In the genomic region with DNA sequence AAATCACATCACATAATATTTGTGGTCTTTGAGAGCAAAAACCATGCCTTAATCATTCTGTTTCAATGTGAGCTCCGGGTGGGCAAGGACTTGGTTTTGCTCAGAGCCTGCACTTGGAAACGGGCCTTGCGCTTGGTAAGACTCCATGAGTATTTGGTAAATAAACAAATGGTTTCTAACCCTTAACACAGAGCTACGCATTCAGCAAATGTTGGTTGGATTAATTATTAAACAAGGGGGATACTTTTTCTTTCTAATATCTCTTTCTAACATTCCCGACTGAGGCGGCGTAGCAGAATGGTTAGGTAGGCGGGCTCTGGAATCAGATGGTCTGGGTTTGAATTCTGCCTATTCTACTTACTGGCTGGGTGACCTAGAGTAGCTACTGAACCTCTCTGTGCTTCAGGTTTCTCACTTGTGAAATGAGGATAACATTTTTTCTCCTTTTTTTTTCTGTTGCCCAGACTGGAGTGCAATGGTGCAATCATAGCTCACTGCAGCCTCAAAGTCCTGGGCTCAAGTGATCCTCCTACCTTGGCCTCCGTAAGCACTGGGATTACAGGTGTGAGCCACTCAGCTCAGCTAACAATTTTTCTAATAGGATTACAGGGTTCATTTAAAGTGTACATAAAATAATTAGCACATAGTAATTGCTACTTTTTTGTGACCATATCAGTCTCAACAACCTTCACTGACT, we compare ENCODE assay signal across 22 cellular contexts. TPM values are rescaled to one million over a fixed set of nuclear protein-coding genes. Genes with fewer than 3 reads are reported as not detected.
"Had no signal": no experiment of that assay in that cellular context is flagged by ENCODE, and none has a peak within 500 bp of the region (broad histone marks: within the 10 kb centered on the region; RNA-seq: fewer than 3 reads in every experiment).

No MANE protein-coding gene starts in this region.

- H2AFZ ChIP-seq: neural progenitor cell had no signal

- H3K36me3 ChIP-seq: ascending aorta, breast epithelium, gastroesophageal sphincter, neural progenitor cell had no signal

- H3K27me3 ChIP-seq: breast epithelium had no signal

- ATAC-seq: gastroesophageal sphincter, left colon had no signal

- H3K9me3 ChIP-seq: ascending aorta, breast epithelium, gastroesophageal sphincter had no signal

- H3K4me3 ChIP-seq: ascending aorta, breast epithelium, gastroesophageal sphincter, neural progenitor cell had no signal

- H3K4me1 ChIP-seq: breast epithelium, neural progenitor cell had no signal

- H3K27ac ChIP-seq: ascending aorta, breast epithelium, gastroesophageal sphincter, neural progenitor cell, VCaP had no signal

- H3K9ac ChIP-seq: neural progenitor cell had no signal

- H3K4me2 ChIP-seq: neural progenitor cell had no signal

- DNase-seq: activated CD4-positive, alpha-beta T cell treated with anti-CD3 and anti-CD28 coated beads, Interleukin-2, amount 50 U/mL, for 1 hour; activated CD4-positive, CD25-positive, alpha-beta regulatory T cell treated with anti-CD3 and anti-CD28 coated beads, Interleukin-2, amount 50 U/mL, for 72 hours; activated CD8-positive, alpha-beta memory T cell treated with anti-CD3 and anti-CD28 coated beads for 24 hours; activated CD8-positive, alpha-beta memory T cell treated with anti-CD3 and anti-CD28 coated beads, Interleukin-2, amount 50 U/mL, for 48 hours; activated gamma-delta T cell; activated T-cell treated with anti-CD3 and anti-CD28 coated beads, Interleukin-2, amount 50 U/mL, for 48 hours; effector CD4-positive, alpha-beta T cell; left colon; mammary epithelial cell; stimulated activated CD4-positive, alpha-beta T cell treated with anti-CD3 and anti-CD28 coated beads, Interleukin-12 subunit alpha, Interleukin-12 subunit beta, amount 100 ng/mL, for 4 hours; stimulated activated CD4-positive, alpha-beta T cell treated with anti-CD3 and anti-CD28 coated beads, Interleukin-1b, Interleukin-23, amount 100 ng/mL, for 48 hours; stimulated activated CD8-positive, alpha-beta memory T cell treated with anti-CD3 and anti-CD28 coated beads, Interleukin-4, amount 100 ng/mL, for 48 hours; stimulated activated naive CD4-positive, alpha-beta T cell; SW 1271; T-helper 2 cell had no signal

RNA-seq across cellular contexts. Expression of a gene that starts 3.4 kb away (rescaled TPM):
- total RNA-seq: ascending aorta, osteoblast had no signal

RNA-seq across cellular contexts. Expression of a gene that starts 31.1 kb away (rescaled TPM):
- total RNA-seq: ascending aorta, cerebellum, gastroesophageal sphincter, left colon, mammary epithelial cell, osteoblast had no signal
- polyA plus RNA-seq: mammary epithelial cell had no signal
